Comparison of ENCODE assay signal across 18 cellular contexts in the genomic region with DNA sequence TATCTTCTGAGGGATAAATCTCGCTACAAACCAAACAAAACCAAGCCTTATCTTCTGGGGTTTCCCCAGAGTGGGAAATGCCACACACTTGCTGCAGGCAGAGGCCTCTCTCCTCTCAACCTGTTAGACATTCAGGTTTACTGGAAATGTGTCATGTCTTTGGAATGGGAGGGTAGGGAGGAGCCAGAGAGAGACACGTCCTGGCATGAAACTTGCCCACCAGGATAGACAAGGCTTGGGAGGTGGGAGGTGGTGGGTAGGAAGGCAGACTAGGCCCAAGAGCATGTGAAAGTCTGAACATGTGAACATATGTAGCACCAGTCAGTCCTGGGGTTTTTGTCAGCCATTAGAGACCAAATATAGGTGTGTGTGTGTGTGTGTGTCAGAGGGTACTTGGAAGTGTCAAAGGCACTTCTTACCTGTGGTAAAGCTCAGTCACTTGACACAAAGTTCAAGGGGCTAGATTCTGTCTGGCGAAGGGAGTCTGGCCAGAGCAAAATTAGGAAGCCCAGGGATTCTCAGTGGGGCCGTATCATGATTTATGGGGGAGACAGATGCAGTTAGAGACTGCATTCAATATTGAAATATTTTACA. TPM values are rescaled to one million over a fixed set of nuclear protein-coding genes. Genes with fewer than 3 reads are reported as not detected.
DNase-seq lines count a peak whose midpoint lies in the region; ATAC-seq and TF ChIP-seq lines count a peak whose summit lies in the region.
"Had no signal": no experiment of that assay in that cellular context is flagged by ENCODE, and none has a peak within 500 bp of the region (broad histone marks: within the 10 kb centered on the region; RNA-seq: fewer than 3 reads in every experiment).

No MANE protein-coding gene starts in this region.

- no peaks in the 10 kb centered on the region for H3F3A ChIP-seq in smooth muscle cell (ENCODE audit: low read depth)

- no peak for TF ChIP-seq CTCF in HEK293 (tag by site-specific recombination; IDR thresholded peaks at IDR 0.05)
- no peak for TF ChIP-seq CTCF in smooth muscle cell (IDR thresholded peaks at IDR 0.05; ENCODE audit: borderline replicate concordance, insufficient read depth, poor library complexity, severe bottlenecking)
- no peak for TF ChIP-seq CTCF in spleen (IDR thresholded peaks at IDR 0.05 in 8 of 11, conservative IDR thresholded peaks at IDR 0.05 in 3 of 11)

- no peak overlapping the region for H2AFZ ChIP-seq in smooth muscle cell (ENCODE audit: low read depth)

- H3K9me3 ChIP-seq in HEK293 (ENCODE audit: control insufficient read depth, insufficient read depth, low read depth, low read length) (no peaks in the 10 kb centered on the region), smooth muscle cell (replicated peaks; ENCODE audit: low read depth) (no peaks in the 10 kb centered on the region), spleen (no peaks in the 10 kb centered on the region)
- H3K9me3 ChIP-seq: MG63, Peyer's patch had no signal

- POLR2A ChIA-PET in HEK293 (lab: Yijun Ruan, JAX): no interaction called here

- DNase-seq in amniotic epithelial cell (ENCODE audit: low read depth): peak; percentile 40
- DNase-seq in islet precursor cell: peak; percentile 95
- DNase-seq in smooth muscle cell (lab: John Stamatoyannopoulos, UW; ENCODE audit: unreplicated experiment): no peak
- DNase-seq in NCI-H82 (lab: John Stamatoyannopoulos, UW): no peak
- DNase-seq in spleen: no peak
- DNase-seq in left lobe of liver (ENCODE audit: low spot score): no peak
- DNase-seq: C1 segment of cervical spinal cord; MG63; NCI-H2029; NCI-H69; nucleus accumbens; Peyer's patch; stimulated activated naive CD4-positive, alpha-beta T cell treated with Interleukin-2 at 50 U/mL for 16 hours had no signal

- TF ChIP-seq POLR2A in spleen (IDR thresholded peaks at IDR 0.05): no peak

- H3K9ac ChIP-seq in smooth muscle cell (ENCODE audit: low read depth): peak overlapping the region; percentile 46

- H3K4me1 ChIP-seq in HEK293 (ENCODE audit: control insufficient read depth, insufficient read depth, low read length): no peaks in the 10 kb centered on the region
- H3K4me1 ChIP-seq in smooth muscle cell (ENCODE audit: low read depth): no peaks in the 10 kb centered on the region
- H3K4me1 ChIP-seq in spleen: peaks cover 0 to 19% (median 0%) of the 10 kb centered on the region in 6 donors
- H3K4me1 ChIP-seq: Peyer's patch had no signal

- H3K4me3 ChIP-seq in HEK293 (ENCODE audit: low read depth, low read length) (no peak overlapping the region), smooth muscle cell (no peak overlapping the region), spleen (no peak overlapping the region)
- H3K4me3 ChIP-seq: GM12878, MG63, Peyer's patch had no signal

- no peaks in the 10 kb centered on the region for H3K79me2 ChIP-seq in smooth muscle cell (ENCODE audit: low read depth)

- intact Hi-C loops in spleen (cut with DNase I; ENCODE audit: low total_unique reads): no loop called here

- WGBS in smooth muscle cell (ENCODE audit: low lambda C conversion rate): 53% methylated on average over 4 of the region's 4 CpGs
- WGBS in spleen, 5 donors: 77 to 90% (median 86%) methylated on average over 4 of the region's 4 CpGs

- CTCF ChIA-PET in HEK293 (lab: Yijun Ruan, JAX): interaction anchor here (0.6 kb wide), 1 partner anchor 266 kb away, joined by 3 read pairs; no protein-coding TSS in a partner anchor

- H3K27me3 ChIP-seq in smooth muscle cell (ENCODE audit: low read depth): no peaks in the 10 kb centered on the region
- H3K27me3 ChIP-seq in spleen (replicated peaks in 1 of 7): no peaks in the 10 kb centered on the region
- H3K27me3 ChIP-seq: Peyer's patch had no signal

- H3K27ac ChIP-seq in HEK293 (ENCODE audit: extremely low read depth, low read depth, low read length) (no peak overlapping the region), smooth muscle cell (ENCODE audit: low read depth) (peak overlapping the region; percentile 90), spleen (no peak overlapping the region)
- H3K27ac ChIP-seq: Peyer's patch had no signal

- ATAC-seq in left lobe of liver (no peak), HG02852 (IDR thresholded peaks at IDR 0.05; ENCODE audit: unreplicated experiment) (no peak)
- ATAC-seq: GM12878 had no signal

- no peaks in the 10 kb centered on the region for H4K20me1 ChIP-seq in smooth muscle cell (ENCODE audit: low read depth)

- peak overlapping the region; percentile 21 for H3K4me2 ChIP-seq in smooth muscle cell

- no peaks in the 10 kb centered on the region for H3K36me3 ChIP-seq in HEK293 (ENCODE audit: control insufficient read depth in 2 of 2, insufficient read depth in 1 of 2, low read length in 2 of 2)
- H3K36me3 ChIP-seq in smooth muscle cell (ENCODE audit: low read depth): no peaks in the 10 kb centered on the region
- H3K36me3 ChIP-seq in spleen: no peaks in the 10 kb centered on the region
- H3K36me3 ChIP-seq: MG63, Peyer's patch had no signal

TF ChIP-seq in HEK293, 187 proteins besides CTCF, POLR2A, EP300 and RAD21:
- peak; percentile 41; the same call in 1 of the 2 replicates for TF ChIP-seq EGR2 (tag by site-specific recombination; IDR thresholded peaks at IDR 0.05; ENCODE audit: low read depth)
- no peak for TF ChIP-seq ZNF660 (tag by site-specific recombination; IDR thresholded peaks at IDR 0.05)
- TF ChIP-seq ZFHX2 (tag by site-specific recombination; conservative IDR thresholded peaks at IDR 0.05): peak; percentile 55

RNA-seq across cellular contexts. Expression of a gene that starts 32.4 kb away (rescaled TPM):
- total RNA-seq in smooth muscle cell (25.3 and 28.9 TPM in 2 replicates), spleen (10 to 100 TPM; 20.1 to 28.0 (median 23.4) TPM), left lobe of liver (7.6 TPM)
- polyA plus RNA-seq in smooth muscle cell (32.0 and 41.1 TPM in 2 replicates), spleen (10 to 100 TPM; 23.2 to 27.8 (median 27.6) TPM)

RNA-seq across cellular contexts. Expression of a gene that starts 55.8 kb away (rescaled TPM):
- total RNA-seq in smooth muscle cell: not detected in 2 replicates
- 0.24 TPM in 1 of 2 replicates, not detected in the other for polyA plus RNA-seq in smooth muscle cell
- total RNA-seq in spleen: not detected
- polyA plus RNA-seq in spleen: not detected
- not detected for total RNA-seq in left lobe of liver
- total RNA-seq: dermis microvascular lymphatic vessel endothelial cell; GM12878; Peyer's patch; T-helper 1 cell treated with Interleukin-12 subunit alpha and Interleukin-12 subunit beta and Interleukin-4 antibody, amounts not matched to agents 30 ng/mL and 1 ng/mL, for 36 hours had no signal
- polyA plus RNA-seq: GM12878 had no signal

RNA-seq across cellular contexts. Expression of a gene that starts 56.6 kb away (rescaled TPM):
- total RNA-seq in smooth muscle cell: 86.0 and 96.7 TPM in 2 replicates
- 16.9 and 28.7 TPM in 2 replicates for polyA plus RNA-seq in smooth muscle cell
- 10 to 100 TPM; 36.0 to 59.5 (median 43.9) TPM for total RNA-seq in spleen
- 10 to 100 TPM in 1 of 3 donors, 1 to 10 TPM in 2; 7.9 to 11.6 (median 9.1) TPM for polyA plus RNA-seq in spleen
- 6.1 TPM for total RNA-seq in left lobe of liver

Comparison
In these comparisons a context has a peak if more than half of its experiments do, and no peak if none do; other contexts are left out.
1. DNase-seq: peak in amniotic epithelial cell (single experiment) and islet precursor cell (single experiment); none in smooth muscle cell (single experiment), NCI-H82 (single experiment), spleen (single experiment) and left lobe of liver (single experiment).